Comparison of ENCODE assay signal across 1 cellular context in genomic region chr10:28676297-28676967, GRCh38.
TF ChIP-seq lines count a peak whose summit lies in the region.

No MANE protein-coding gene starts in this region.

TF ChIP-seq in K562, 482 proteins besides CTCF, POLR2A, EP300 and RAD21:
- peak; percentile 97 for TF ChIP-seq ZBTB33 (CRISPR knock-in tag; IDR thresholded peaks at IDR 0.05)
- no peak for TF ChIP-seq POLR2H (tag; IDR thresholded peaks at IDR 0.05; ENCODE audit: low read depth)
- 0 out of 2 replicates have a peak, but pooled peaks have one; percentile 4 for TF ChIP-seq CREM (IDR thresholded peaks at IDR 0.05; ENCODE audit: low read depth)
- TF ChIP-seq TCF15 (CRISPR knock-in tag; IDR thresholded peaks at IDR 0.05): no peak
- no peak for TF ChIP-seq ZNF407 (IDR thresholded peaks at IDR 0.05; ENCODE audit: low read depth)
- TF ChIP-seq PHF20 (IDR thresholded peaks at IDR 0.05; ENCODE audit: partially characterized antibody): no peak
- no peak for TF ChIP-seq CHD1 (IDR thresholded peaks at IDR 0.05; ENCODE audit: low read length)
- no peak for TF ChIP-seq L3MBTL2 (IDR thresholded peaks at IDR 0.05)
